Comparison of ENCODE assay signal across 11 cellular contexts in the genomic region with DNA sequence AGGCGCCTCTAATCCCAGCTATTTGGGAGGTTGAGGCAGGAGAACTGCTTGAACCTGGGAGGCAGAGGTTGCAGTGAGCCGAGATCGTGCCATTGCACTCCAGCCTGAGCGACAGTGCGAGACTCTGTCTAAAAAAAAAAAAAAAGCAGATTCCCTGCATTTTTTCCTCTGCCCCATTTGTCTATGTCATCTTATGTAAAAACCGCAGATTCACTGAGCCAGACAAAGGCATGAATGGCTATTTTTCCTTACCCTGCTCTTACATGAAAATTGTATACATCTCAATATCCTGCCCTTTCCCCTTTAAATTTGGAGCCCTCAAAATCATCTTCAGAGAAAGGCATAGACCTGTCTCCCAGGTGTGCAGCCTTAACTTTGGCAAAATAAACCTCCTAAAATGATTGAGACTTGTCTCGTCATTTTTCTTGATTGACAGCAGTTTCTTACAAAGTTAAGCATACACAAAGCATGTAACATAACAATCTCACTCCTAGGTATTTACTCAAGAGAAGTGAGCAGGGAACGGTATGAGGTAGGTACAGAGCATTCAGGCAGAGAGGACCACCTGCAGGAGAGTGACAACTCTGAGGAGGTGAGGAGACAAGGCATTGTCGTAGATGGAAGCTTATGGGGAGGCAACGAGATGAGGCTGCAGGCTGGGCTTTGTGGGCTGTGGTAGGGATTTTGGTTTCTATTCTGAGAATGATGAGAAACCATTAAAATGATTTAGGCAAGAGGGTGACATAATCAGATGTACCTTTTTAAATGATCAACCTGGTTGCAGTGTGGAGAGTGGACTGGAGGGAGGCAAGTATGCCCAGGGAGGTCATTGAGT.
DNase-seq lines count a peak whose midpoint lies in the region; FAIRE-seq and TF ChIP-seq lines count a peak whose summit lies in the region.
"Had no signal": no experiment of that assay in that cellular context is flagged by ENCODE, and none has a peak within 500 bp of the region (broad histone marks: within the 10 kb centered on the region; RNA-seq: fewer than 3 reads in every experiment).

No MANE protein-coding gene starts in this region.

- H3K36me3 ChIP-seq in astrocyte (ENCODE audit: insufficient read depth, low read length) (no peaks in the 10 kb centered on the region), ascending aorta (no peaks in the 10 kb centered on the region)

- peaks cover 13% of the 10 kb centered on the region for H3K4me1 ChIP-seq in astrocyte (ENCODE audit: insufficient read depth, low read length)
- H3K4me1 ChIP-seq in ascending aorta: no peaks in the 10 kb centered on the region

- H3K9me3 ChIP-seq in astrocyte (ENCODE audit: insufficient read depth, low read depth, low read length): no peaks in the 10 kb centered on the region
- no peaks in the 10 kb centered on the region for H3K9me3 ChIP-seq in ascending aorta

- intact Hi-C loops in ascending aorta (cut with DNase I): no loop called here

- H3K4me3 ChIP-seq in astrocyte (ENCODE audit: insufficient read depth, low read depth, low read length) (no peak overlapping the region), ascending aorta (no peak overlapping the region)
- H3K4me3 ChIP-seq: lung had no signal

- no peak overlapping the region for H3K9ac ChIP-seq in astrocyte (ENCODE audit: low read length)

- H3K4me1 Mint-ChIP-seq in astrocyte (ENCODE audit: low read depth, unreplicated experiment): peaks cover 21% of the 10 kb centered on the region
- peaks cover 24% of the 10 kb centered on the region for H3K4me1 Mint-ChIP-seq in nephron progenitor cell

- H3K27me3 ChIP-seq in astrocyte (ENCODE audit: insufficient read depth, low read length): peaks cover 17% of the 10 kb centered on the region
- no peaks in the 10 kb centered on the region for H3K27me3 ChIP-seq in ascending aorta

- H3K4me3 Mint-ChIP-seq in astrocyte (ENCODE audit: unreplicated experiment) (no peak overlapping the region), nephron progenitor cell (no peak overlapping the region)

- H4K20me1 ChIP-seq in astrocyte (ENCODE audit: insufficient read depth, low read length): no peaks in the 10 kb centered on the region

- TF ChIP-seq CTCF in VCaP (conservative IDR thresholded peaks at IDR 0.05) (no peak), astrocyte (IDR thresholded peaks at IDR 0.05; ENCODE audit: insufficient read depth, low read depth, low read length) (no peak), ascending aorta (IDR thresholded peaks at IDR 0.05) (no peak), nephron progenitor cell (IDR thresholded peaks at IDR 0.05) (no peak)

- DNase-seq in GM18507 (ENCODE audit: extremely low spot score, insufficient read length, low read depth) (no peak), astrocyte (ENCODE audit: low read depth) (peak; percentile 39), ascending aorta (ENCODE audit: low spot score in 2 of 2) (no peak), nephron progenitor cell (no peak), NOMO-1 treated with dmso at 0.1 percent for 144 hours (lab: John Stamatoyannopoulos, UW; ENCODE audit: unreplicated experiment) (no peak)
- DNase-seq in stimulated activated CD4-positive, alpha-beta T cell treated with anti-CD3 and anti-CD28 coated beads, Interleukin-4, amount 100 ng/mL, for 24 hours: peak; percentile 38
- DNase-seq: caudate nucleus, occipital lobe had no signal

- H3K79me2 ChIP-seq in astrocyte (ENCODE audit: insufficient read depth, low read length): no peaks in the 10 kb centered on the region

- no peaks in the 10 kb centered on the region for H3K9me3 Mint-ChIP-seq in astrocyte (ENCODE audit: unreplicated experiment)
- no peaks in the 10 kb centered on the region for H3K9me3 Mint-ChIP-seq in nephron progenitor cell

- FAIRE-seq in GM18507 (lab: Jason Lieb, UNC) (peak; percentile 59), astrocyte (lab: Jason Lieb, UNC) (no peak)

- H3K27ac Mint-ChIP-seq in astrocyte (ENCODE audit: unreplicated experiment) (peak overlapping the region; percentile 68), nephron progenitor cell (no peak overlapping the region)

- H3K27ac ChIP-seq in VCaP: peak overlapping the region; percentile 77; the same call in 1 of the 2 replicates
- no peak overlapping the region for H3K27ac ChIP-seq in astrocyte (ENCODE audit: low read depth, low read length)
- H3K27ac ChIP-seq in ascending aorta: no peak overlapping the region
- H3K27ac ChIP-seq: HL-60 had no signal

- H3K27me3 Mint-ChIP-seq in astrocyte (ENCODE audit: low read depth, unreplicated experiment) (peaks cover 1% of the 10 kb centered on the region), nephron progenitor cell (ENCODE audit: low read depth, poor library complexity) (peaks cover 10% of the 10 kb centered on the region)

- no peak overlapping the region for H2AFZ ChIP-seq in astrocyte (ENCODE audit: low read depth, low read length)

- H3K36me3 Mint-ChIP-seq in astrocyte (ENCODE audit: low read depth, unreplicated experiment) (no peaks in the 10 kb centered on the region), nephron progenitor cell (ENCODE audit: low read depth) (no peaks in the 10 kb centered on the region)

- H3K4me2 ChIP-seq in astrocyte (ENCODE audit: low read length): no peak overlapping the region

Comparison
In these comparisons a context has a peak if more than half of its experiments do, and no peak if none do; other contexts are left out.
1. DNase-seq: peak in astrocyte (single experiment) and stimulated activated CD4-positive, alpha-beta T cell treated with anti-CD3 and anti-CD28 coated beads, Interleukin-4, amount 100 ng/mL, for 24 hours (single experiment); none in GM18507 (single experiment), ascending aorta (0 of 2), nephron progenitor cell (single experiment) and NOMO-1 treated with dmso at 0.1 percent for 144 hours (single experiment).